14 cellular contexts compared by ENCODE assay signal in genomic region chr1:41822865-41823264, GRCh38.
"Had no signal": no experiment of that assay in that cellular context is flagged by ENCODE, and none has a peak within 500 bp of the region (broad histone marks: within the 10 kb centered on the region; RNA-seq: fewer than 3 reads in every experiment).

No MANE protein-coding gene starts in this region.

- H3K36me3 ChIP-seq: heart left ventricle, WERI-Rb-1 had no signal

- H3K4me3 Mint-ChIP-seq: activated naive CD4-positive, alpha-beta T cell treated with anti-CD3 and anti-CD28 coated beads for 36 hours; activated T-helper 17 cell treated with anti-CD3 and anti-CD28 coated beads, Interleukin-2, amount 50 U/mL, for 72 hours had no signal

- H3K4me3 ChIP-seq: heart left ventricle, psoas muscle had no signal

- H3K9me3 Mint-ChIP-seq: activated naive CD4-positive, alpha-beta T cell treated with anti-CD3 and anti-CD28 coated beads for 36 hours; activated T-helper 17 cell treated with anti-CD3 and anti-CD28 coated beads, Interleukin-2, amount 50 U/mL, for 72 hours had no signal

- H3K9me3 ChIP-seq: heart left ventricle, psoas muscle had no signal

- H3K27ac Mint-ChIP-seq: activated naive CD4-positive, alpha-beta T cell treated with anti-CD3 and anti-CD28 coated beads for 36 hours; activated T-helper 17 cell treated with anti-CD3 and anti-CD28 coated beads, Interleukin-2, amount 50 U/mL, for 72 hours had no signal

- H3K4me1 ChIP-seq: foreskin keratinocyte had no signal

- DNase-seq: activated CD4-positive, alpha-beta T cell treated with anti-CD3 and anti-CD28 coated beads for 48 hours; activated CD8-positive, alpha-beta memory T cell treated with anti-CD3 and anti-CD28 coated beads for 24 hours; activated naive CD4-positive, alpha-beta T cell treated with anti-CD3 and anti-CD28 coated beads for 36 hours; activated T-cell treated with anti-CD3 and anti-CD28 coated beads for 4 hours; foreskin keratinocyte; occipital lobe; psoas muscle; stimulated activated CD4-positive, alpha-beta T cell treated with anti-CD3 and anti-CD28 coated beads, Interleukin-12 subunit alpha, Interleukin-12 subunit beta, amount 100 ng/mL, for 4 hours; stimulated activated naive CD4-positive, alpha-beta T cell; substantia nigra; trophoblast cell; WERI-Rb-1 had no signal

- H3K27me3 Mint-ChIP-seq: activated T-helper 17 cell treated with anti-CD3 and anti-CD28 coated beads, Interleukin-2, amount 50 U/mL, for 72 hours had no signal

- H3K27me3 ChIP-seq: heart left ventricle had no signal

- H3K27ac ChIP-seq: foreskin keratinocyte, psoas muscle, WERI-Rb-1 had no signal

- ATAC-seq: activated T-helper 17 cell treated with anti-CD3 and anti-CD28 coated beads, Interleukin-2, amount 50 U/mL, for 72 hours had no signal
